Comparison of ENCODE assay signal across 1 cellular context in the genomic region with DNA sequence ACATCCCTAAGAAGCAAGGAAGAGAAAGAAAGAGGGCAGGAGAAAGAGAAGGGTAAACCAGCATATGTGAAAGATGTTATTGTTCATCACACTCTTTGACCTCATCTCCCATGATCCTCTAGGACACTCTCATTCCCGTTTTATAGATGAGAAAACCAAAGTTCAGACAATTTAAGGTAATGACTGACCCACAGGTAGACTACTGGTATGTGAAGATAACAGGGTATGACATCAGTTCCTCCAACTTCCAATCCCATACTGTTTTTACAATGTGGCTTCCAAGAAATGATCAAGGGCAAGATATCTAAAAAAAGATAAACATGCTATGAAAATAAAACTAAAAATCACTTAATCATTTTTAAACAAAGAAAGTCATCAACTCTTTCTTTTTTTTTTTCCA.
A peak's percentile ranks its signal among the peaks of the same experiment; 100 is the strongest.
TF ChIP-seq lines count a peak whose summit lies in the region.

No MANE protein-coding gene starts in this region.

TF ChIP-seq in K562, 482 proteins besides CTCF, POLR2A, EP300 and RAD21 (continued from another document and continues in another):
- TF ChIP-seq, protein P1, sequence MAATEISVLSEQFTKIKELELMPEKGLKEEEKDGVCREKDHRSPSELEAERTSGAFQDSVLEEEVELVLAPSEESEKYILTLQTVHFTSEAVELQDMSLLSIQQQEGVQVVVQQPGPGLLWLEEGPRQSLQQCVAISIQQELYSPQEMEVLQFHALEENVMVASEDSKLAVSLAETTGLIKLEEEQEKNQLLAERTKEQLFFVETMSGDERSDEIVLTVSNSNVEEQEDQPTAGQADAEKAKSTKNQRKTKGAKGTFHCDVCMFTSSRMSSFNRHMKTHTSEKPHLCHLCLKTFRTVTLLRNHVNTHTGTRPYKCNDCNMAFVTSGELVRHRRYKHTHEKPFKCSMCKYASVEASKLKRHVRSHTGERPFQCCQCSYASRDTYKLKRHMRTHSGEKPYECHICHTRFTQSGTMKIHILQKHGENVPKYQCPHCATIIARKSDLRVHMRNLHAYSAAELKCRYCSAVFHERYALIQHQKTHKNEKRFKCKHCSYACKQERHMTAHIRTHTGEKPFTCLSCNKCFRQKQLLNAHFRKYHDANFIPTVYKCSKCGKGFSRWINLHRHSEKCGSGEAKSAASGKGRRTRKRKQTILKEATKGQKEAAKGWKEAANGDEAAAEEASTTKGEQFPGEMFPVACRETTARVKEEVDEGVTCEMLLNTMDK (IDR thresholded peaks at IDR 0.05; ENCODE audit: borderline replicate concordance, insufficient read depth, low read depth, low read length, poor library complexity, severe bottlenecking): no peak
- TF ChIP-seq ETV6 (IDR thresholded peaks at IDR 0.05; ENCODE audit: borderline replicate concordance in 1 of 2, low read depth in 2 of 2, low read length in 1 of 2): no peak
- TF ChIP-seq ETV6 (CRISPR knock-in tag; IDR thresholded peaks at IDR 0.05; ENCODE audit: borderline replicate concordance): no peak
- TF ChIP-seq DPF2 (IDR thresholded peaks at IDR 0.05): peak; percentile 67
- TF ChIP-seq JUND (IDR thresholded peaks at IDR 0.05; ENCODE audit: borderline replicate concordance, low read depth, low read length): peak; percentile 81
- peak; percentile 75; the same call in 1 of the 3 replicates for TF ChIP-seq JUND (tag; IDR thresholded peaks at IDR 0.05; ENCODE audit: borderline replicate concordance, low read depth, low read length)
- no peak for TF ChIP-seq KDM2B (CRISPR knock-in tag; IDR thresholded peaks at IDR 0.05)
- TF ChIP-seq HMG20B (CRISPR knock-in tag; IDR thresholded peaks at IDR 0.05): no peak
- no peak for TF ChIP-seq BRCA1 (IDR thresholded peaks at IDR 0.05)
- TF ChIP-seq BRCA1 (CRISPR knock-in tag; IDR thresholded peaks at IDR 0.05): no peak
- no peak for TF ChIP-seq SNIP1 (IDR thresholded peaks at IDR 0.05; ENCODE audit: low read depth)
- TF ChIP-seq MED1 (CRISPR knock-in tag; IDR thresholded peaks at IDR 0.05; ENCODE audit: borderline replicate concordance): no peak
- TF ChIP-seq GATAD2A (IDR thresholded peaks at IDR 0.05): no peak
- no peak for TF ChIP-seq PHB (CRISPR knock-in tag; IDR thresholded peaks at IDR 0.05)
- TF ChIP-seq, protein P2, sequence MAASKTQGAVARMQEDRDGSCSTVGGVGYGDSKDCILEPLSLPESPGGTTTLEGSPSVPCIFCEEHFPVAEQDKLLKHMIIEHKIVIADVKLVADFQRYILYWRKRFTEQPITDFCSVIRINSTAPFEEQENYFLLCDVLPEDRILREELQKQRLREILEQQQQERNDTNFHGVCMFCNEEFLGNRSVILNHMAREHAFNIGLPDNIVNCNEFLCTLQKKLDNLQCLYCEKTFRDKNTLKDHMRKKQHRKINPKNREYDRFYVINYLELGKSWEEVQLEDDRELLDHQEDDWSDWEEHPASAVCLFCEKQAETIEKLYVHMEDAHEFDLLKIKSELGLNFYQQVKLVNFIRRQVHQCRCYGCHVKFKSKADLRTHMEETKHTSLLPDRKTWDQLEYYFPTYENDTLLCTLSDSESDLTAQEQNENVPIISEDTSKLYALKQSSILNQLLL (CRISPR knock-in tag; IDR thresholded peaks at IDR 0.05; ENCODE audit: borderline replicate concordance): no peak
- peak; percentile 57 for TF ChIP-seq STAT5A (IDR thresholded peaks at IDR 0.05; ENCODE audit: borderline replicate concordance, low read length)
- no peak for TF ChIP-seq KLF1 (tag; IDR thresholded peaks at IDR 0.05)
- TF ChIP-seq, protein P3, sequence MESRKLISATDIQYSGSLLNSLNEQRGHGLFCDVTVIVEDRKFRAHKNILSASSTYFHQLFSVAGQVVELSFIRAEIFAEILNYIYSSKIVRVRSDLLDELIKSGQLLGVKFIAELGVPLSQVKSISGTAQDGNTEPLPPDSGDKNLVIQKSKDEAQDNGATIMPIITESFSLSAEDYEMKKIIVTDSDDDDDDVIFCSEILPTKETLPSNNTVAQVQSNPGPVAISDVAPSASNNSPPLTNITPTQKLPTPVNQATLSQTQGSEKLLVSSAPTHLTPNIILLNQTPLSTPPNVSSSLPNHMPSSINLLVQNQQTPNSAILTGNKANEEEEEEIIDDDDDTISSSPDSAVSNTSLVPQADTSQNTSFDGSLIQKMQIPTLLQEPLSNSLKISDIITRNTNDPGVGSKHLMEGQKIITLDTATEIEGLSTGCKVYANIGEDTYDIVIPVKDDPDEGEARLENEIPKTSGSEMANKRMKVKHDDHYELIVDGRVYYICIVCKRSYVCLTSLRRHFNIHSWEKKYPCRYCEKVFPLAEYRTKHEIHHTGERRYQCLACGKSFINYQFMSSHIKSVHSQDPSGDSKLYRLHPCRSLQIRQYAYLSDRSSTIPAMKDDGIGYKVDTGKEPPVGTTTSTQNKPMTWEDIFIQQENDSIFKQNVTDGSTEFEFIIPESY (CRISPR knock-in tag; IDR thresholded peaks at IDR 0.05): no peak
- TF ChIP-seq, protein P4, sequence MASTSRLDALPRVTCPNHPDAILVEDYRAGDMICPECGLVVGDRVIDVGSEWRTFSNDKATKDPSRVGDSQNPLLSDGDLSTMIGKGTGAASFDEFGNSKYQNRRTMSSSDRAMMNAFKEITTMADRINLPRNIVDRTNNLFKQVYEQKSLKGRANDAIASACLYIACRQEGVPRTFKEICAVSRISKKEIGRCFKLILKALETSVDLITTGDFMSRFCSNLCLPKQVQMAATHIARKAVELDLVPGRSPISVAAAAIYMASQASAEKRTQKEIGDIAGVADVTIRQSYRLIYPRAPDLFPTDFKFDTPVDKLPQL (IDR thresholded peaks at IDR 0.05; ENCODE audit: extremely low read depth, insufficient read length): no peak
- no peak for TF ChIP-seq ZNF696 (CRISPR knock-in tag; conservative IDR thresholded peaks at IDR 0.05)
- no peak for TF ChIP-seq PTRF (tag; IDR thresholded peaks at IDR 0.05)
- TF ChIP-seq RB1 (IDR thresholded peaks at IDR 0.05; ENCODE audit: low read depth): no peak
- TF ChIP-seq, protein P5, sequence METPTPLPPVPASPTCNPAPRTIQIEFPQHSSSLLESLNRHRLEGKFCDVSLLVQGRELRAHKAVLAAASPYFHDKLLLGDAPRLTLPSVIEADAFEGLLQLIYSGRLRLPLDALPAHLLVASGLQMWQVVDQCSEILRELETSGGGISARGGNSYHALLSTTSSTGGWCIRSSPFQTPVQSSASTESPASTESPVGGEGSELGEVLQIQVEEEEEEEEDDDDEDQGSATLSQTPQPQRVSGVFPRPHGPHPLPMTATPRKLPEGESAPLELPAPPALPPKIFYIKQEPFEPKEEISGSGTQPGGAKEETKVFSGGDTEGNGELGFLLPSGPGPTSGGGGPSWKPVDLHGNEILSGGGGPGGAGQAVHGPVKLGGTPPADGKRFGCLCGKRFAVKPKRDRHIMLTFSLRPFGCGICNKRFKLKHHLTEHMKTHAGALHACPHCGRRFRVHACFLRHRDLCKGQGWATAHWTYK (CRISPR knock-in tag; IDR thresholded peaks at IDR 0.05): no peak
- no peak for TF ChIP-seq ZNF586 (CRISPR knock-in tag; conservative IDR thresholded peaks at IDR 0.05)
- TF ChIP-seq, protein P6, sequence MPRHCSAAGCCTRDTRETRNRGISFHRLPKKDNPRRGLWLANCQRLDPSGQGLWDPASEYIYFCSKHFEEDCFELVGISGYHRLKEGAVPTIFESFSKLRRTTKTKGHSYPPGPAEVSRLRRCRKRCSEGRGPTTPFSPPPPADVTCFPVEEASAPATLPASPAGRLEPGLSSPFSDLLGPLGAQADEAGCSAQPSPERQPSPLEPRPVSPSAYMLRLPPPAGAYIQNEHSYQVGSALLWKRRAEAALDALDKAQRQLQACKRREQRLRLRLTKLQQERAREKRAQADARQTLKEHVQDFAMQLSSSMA (CRISPR knock-in tag; IDR thresholded peaks at IDR 0.05): no peak
- TF ChIP-seq TEAD4 (IDR thresholded peaks at IDR 0.05; ENCODE audit: low read length): peak; percentile 60; the same call in 1 of the 2 replicates
- TF ChIP-seq TEAD4 (CRISPR knock-in tag; IDR thresholded peaks at IDR 0.05; ENCODE audit: borderline replicate concordance): no peak
- TF ChIP-seq, protein P7, sequence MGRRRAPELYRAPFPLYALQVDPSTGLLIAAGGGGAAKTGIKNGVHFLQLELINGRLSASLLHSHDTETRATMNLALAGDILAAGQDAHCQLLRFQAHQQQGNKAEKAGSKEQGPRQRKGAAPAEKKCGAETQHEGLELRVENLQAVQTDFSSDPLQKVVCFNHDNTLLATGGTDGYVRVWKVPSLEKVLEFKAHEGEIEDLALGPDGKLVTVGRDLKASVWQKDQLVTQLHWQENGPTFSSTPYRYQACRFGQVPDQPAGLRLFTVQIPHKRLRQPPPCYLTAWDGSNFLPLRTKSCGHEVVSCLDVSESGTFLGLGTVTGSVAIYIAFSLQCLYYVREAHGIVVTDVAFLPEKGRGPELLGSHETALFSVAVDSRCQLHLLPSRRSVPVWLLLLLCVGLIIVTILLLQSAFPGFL (CRISPR knock-in tag; IDR thresholded peaks at IDR 0.05): no peak
- TF ChIP-seq U2AF1 (optimal IDR thresholded peaks at IDR 0.05; ENCODE audit: low read depth, low read length): no peak
- TF ChIP-seq ZKSCAN1 (IDR thresholded peaks at IDR 0.05; ENCODE audit: low read depth, low read length): no peak
- no peak for TF ChIP-seq ZNF121 (CRISPR knock-in tag; conservative IDR thresholded peaks at IDR 0.05)
- no peak for TF ChIP-seq ZNF282 (CRISPR knock-in tag; IDR thresholded peaks at IDR 0.05)
- no peak for TF ChIP-seq POU5F1 (IDR thresholded peaks at IDR 0.05; ENCODE audit: borderline replicate concordance, low read depth, low read length, partially characterized antibody)
- no peak for TF ChIP-seq CAMTA2 (CRISPR knock-in tag; conservative IDR thresholded peaks at IDR 0.05)
- no peak for TF ChIP-seq MIER1 (IDR thresholded peaks at IDR 0.05; ENCODE audit: low read depth)
- no peak for TF ChIP-seq HNRNPUL1 (IDR thresholded peaks at IDR 0.05; ENCODE audit: low read length)
- TF ChIP-seq SMARCA4 (IDR thresholded peaks at IDR 0.05): peak; percentile 28; the same call in 1 of the 2 replicates
- TF ChIP-seq MAFF (IDR thresholded peaks at IDR 0.05; ENCODE audit: low read length): no peak
- TF ChIP-seq, protein P8, sequence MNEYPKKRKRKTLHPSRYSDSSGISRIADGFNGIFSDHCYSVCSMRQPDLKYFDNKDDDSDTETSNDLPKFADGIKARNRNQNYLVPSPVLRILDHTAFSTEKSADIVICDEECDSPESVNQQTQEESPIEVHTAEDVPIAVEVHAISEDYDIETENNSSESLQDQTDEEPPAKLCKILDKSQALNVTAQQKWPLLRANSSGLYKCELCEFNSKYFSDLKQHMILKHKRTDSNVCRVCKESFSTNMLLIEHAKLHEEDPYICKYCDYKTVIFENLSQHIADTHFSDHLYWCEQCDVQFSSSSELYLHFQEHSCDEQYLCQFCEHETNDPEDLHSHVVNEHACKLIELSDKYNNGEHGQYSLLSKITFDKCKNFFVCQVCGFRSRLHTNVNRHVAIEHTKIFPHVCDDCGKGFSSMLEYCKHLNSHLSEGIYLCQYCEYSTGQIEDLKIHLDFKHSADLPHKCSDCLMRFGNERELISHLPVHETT (CRISPR knock-in tag; conservative IDR thresholded peaks at IDR 0.05 in 1 of 2, IDR thresholded peaks at IDR 0.05 in 1 of 2): no peak
- no peak for TF ChIP-seq YY1 (IDR thresholded peaks at IDR 0.05; ENCODE audit: borderline replicate concordance in 1 of 3, control insufficient read depth in 1 of 3, extremely low read depth in 1 of 3, insufficient read depth in 3 of 3, insufficient read length in 1 of 3, insufficient replicate concordance in 2 of 3, low read depth in 1 of 3, low read length in 2 of 3)
- no peak for TF ChIP-seq ZNF274 (IDR thresholded peaks at IDR 0.05; ENCODE audit: borderline replicate concordance, low read depth, low read length)
- no peak for TF ChIP-seq ZNF551 (CRISPR knock-in tag; IDR thresholded peaks at IDR 0.05)
- TF ChIP-seq XRCC4 (IDR thresholded peaks at IDR 0.05; ENCODE audit: extremely low read depth, insufficient read depth, insufficient read length): no peak
- no peak for TF ChIP-seq BCOR (IDR thresholded peaks at IDR 0.05)
- TF ChIP-seq, protein P9, sequence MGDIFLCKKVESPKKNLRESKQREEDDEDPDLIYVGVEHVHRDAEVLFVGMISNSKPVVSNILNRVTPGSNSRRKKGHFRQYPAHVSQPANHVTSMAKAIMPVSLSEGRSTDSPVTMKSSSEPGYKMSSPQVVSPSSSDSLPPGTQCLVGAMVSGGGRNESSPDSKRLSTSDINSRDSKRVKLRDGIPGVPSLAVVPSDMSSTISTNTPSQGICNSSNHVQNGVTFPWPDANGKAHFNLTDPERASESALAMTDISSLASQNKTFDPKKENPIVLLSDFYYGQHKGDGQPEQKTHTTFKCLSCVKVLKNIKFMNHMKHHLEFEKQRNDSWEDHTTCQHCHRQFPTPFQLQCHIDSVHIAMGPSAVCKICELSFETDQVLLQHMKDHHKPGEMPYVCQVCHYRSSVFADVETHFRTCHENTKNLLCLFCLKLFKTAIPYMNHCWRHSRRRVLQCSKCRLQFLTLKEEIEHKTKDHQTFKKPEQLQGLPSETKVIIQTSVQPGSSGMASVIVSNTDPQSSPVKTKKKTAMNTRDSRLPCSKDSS (IDR thresholded peaks at IDR 0.05; ENCODE audit: low read depth, partially characterized antibody): no peak
- no peak for TF ChIP-seq ZNF445 (CRISPR knock-in tag; IDR thresholded peaks at IDR 0.05; ENCODE audit: low read depth)
- TF ChIP-seq, protein P10, sequence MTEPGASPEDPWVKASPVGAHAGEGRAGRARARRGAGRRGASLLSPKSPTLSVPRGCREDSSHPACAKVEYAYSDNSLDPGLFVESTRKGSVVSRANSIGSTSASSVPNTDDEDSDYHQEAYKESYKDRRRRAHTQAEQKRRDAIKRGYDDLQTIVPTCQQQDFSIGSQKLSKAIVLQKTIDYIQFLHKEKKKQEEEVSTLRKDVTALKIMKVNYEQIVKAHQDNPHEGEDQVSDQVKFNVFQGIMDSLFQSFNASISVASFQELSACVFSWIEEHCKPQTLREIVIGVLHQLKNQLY (CRISPR knock-in tag; conservative IDR thresholded peaks at IDR 0.05): no peak
- TF ChIP-seq, protein P11, sequence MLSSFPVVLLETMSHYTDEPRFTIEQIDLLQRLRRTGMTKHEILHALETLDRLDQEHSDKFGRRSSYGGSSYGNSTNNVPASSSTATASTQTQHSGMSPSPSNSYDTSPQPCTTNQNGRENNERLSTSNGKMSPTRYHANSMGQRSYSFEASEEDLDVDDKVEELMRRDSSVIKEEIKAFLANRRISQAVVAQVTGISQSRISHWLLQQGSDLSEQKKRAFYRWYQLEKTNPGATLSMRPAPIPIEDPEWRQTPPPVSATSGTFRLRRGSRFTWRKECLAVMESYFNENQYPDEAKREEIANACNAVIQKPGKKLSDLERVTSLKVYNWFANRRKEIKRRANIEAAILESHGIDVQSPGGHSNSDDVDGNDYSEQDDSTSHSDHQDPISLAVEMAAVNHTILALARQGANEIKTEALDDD (IDR thresholded peaks at IDR 0.05): no peak
- TF ChIP-seq NFE2 (IDR thresholded peaks at IDR 0.05; ENCODE audit: low read depth): no peak
- TF ChIP-seq CBX5 (IDR thresholded peaks at IDR 0.05; ENCODE audit: borderline replicate concordance, low read depth): no peak
- TF ChIP-seq SMAD2 (IDR thresholded peaks at IDR 0.05; ENCODE audit: low read depth, low read length): no peak
- TF ChIP-seq NBN (IDR thresholded peaks at IDR 0.05; ENCODE audit: low read depth): no peak; the same call in 1 of the 2 replicates
- TF ChIP-seq ILK (tag; IDR thresholded peaks at IDR 0.05; ENCODE audit: borderline replicate concordance, low read depth): no peak
- TF ChIP-seq NFIC (IDR thresholded peaks at IDR 0.05): no peak
- TF ChIP-seq GATAD2B (IDR thresholded peaks at IDR 0.05; ENCODE audit: borderline replicate concordance): 0 out of 2 replicates have a peak, but pooled peaks have one; percentile 27
- no peak for TF ChIP-seq ZBED1 (IDR thresholded peaks at IDR 0.05)
- no peak; the same call in 1 of the 2 replicates for TF ChIP-seq ZNF766 (CRISPR knock-in tag; conservative IDR thresholded peaks at IDR 0.05)
- no peak for TF ChIP-seq ZNF561 (CRISPR knock-in tag; conservative IDR thresholded peaks at IDR 0.05)
